Comparison of ENCODE assay signal across 1 cellular context in genomic region chr15:101669744-101670143, GRCh38.
TF ChIP-seq lines count a peak whose summit lies in the region.

No MANE protein-coding gene starts in this region.

TF ChIP-seq in HepG2, 621 proteins besides CTCF, POLR2A, EP300 and RAD21:
- TF ChIP-seq CEBPB (IDR thresholded peaks at IDR 0.05; ENCODE audit: borderline replicate concordance, low read depth, low read length) (peak; percentile 57; the same call in 1 of the 2 replicates), ATF4 (CRISPR knock-in tag; IDR thresholded peaks at IDR 0.05) (peak in 1 of 2 experiments; percentile 80; a peak in 2 of 4 replicates), CEBPG (CRISPR knock-in tag; IDR thresholded peaks at IDR 0.05) (0 out of 2 replicates have a peak, but pooled peaks have one; percentile 18), ATF7-NPFF (CRISPR knock-in tag; IDR thresholded peaks at IDR 0.05; ENCODE audit: low read depth) (no peak), RFXANK (CRISPR knock-in tag; IDR thresholded peaks at IDR 0.05) (no peak), RXRB (CRISPR knock-in tag; IDR thresholded peaks at IDR 0.05; ENCODE audit: borderline replicate concordance) (no peak), KDM5B (CRISPR knock-in tag; IDR thresholded peaks at IDR 0.05; ENCODE audit: borderline replicate concordance) (no peak)
TF ChIP-seq in HepG2: peak in this region for 3.
